26 cellular contexts compared by ENCODE assay signal in the genomic region with DNA sequence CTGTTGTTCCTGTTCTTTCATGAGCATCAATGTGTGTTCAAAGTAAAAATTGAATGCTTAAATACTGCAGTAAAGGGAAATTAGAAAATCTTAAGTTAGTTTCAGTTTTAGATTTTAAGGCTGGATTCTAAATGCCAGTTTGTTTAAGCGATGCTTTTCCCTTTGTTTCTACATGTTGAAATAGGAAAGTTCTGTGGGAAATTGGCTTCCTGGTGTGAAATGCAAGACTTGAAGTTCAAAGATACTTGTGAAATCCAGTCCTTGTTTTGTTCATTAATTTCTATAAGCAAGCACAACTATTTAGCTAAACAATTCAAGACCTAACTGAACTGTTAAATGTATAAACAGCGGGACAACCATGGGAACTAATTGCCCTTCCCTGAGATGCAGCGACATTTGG.
A peak's percentile ranks its signal among the peaks of the same experiment; 100 is the strongest.
DNase-seq lines count a peak whose midpoint lies in the region; ATAC-seq, FAIRE-seq and TF ChIP-seq lines count a peak whose summit lies in the region.
"Had no signal": no experiment of that assay in that cellular context is flagged by ENCODE, and none has a peak within 500 bp of the region (broad histone marks: within the 10 kb centered on the region; RNA-seq: fewer than 3 reads in every experiment).

No MANE protein-coding gene starts in this region.

- POLR2A ChIA-PET in naive thymus-derived CD8-positive, alpha-beta T cell (lab: Charles Lee): no interaction called here

- peaks cover 15% of the 10 kb centered on the region for H3K36me3 Mint-ChIP-seq in nephron (ENCODE audit: low read depth)
- peaks cover 0 to 10% (median 5%) of the 10 kb centered on the region in 3 donors for H3K36me3 Mint-ChIP-seq in naive thymus-derived CD8-positive, alpha-beta T cell

- H3K9me3 Mint-ChIP-seq in nephron: peaks cover 14% of the 10 kb centered on the region
- H3K9me3 Mint-ChIP-seq in naive thymus-derived CD8-positive, alpha-beta T cell: peaks cover 0 to 25% (median 14%) of the 10 kb centered on the region in 9 donors

- no peaks in the 10 kb centered on the region for H3K27me3 Mint-ChIP-seq in nephron (ENCODE audit: low read depth)
- H3K27me3 Mint-ChIP-seq in naive thymus-derived CD8-positive, alpha-beta T cell: no peaks in the 10 kb centered on the region
- H3K27me3 Mint-ChIP-seq: B cell had no signal

- intact Hi-C loops in posterior cingulate gyrus (cut with DNase I): no loop called here

- TF ChIP-seq CTCF in D721Med (IDR thresholded peaks at IDR 0.05; ENCODE audit: insufficient read depth, missing control alignments) (no peak), astrocyte of the spinal cord (IDR thresholded peaks at IDR 0.05; ENCODE audit: low read depth, low read length) (no peak), nephron (IDR thresholded peaks at IDR 0.05; ENCODE audit: unreplicated experiment in 3 of 3) (no peak)

- H3K4me1 Mint-ChIP-seq in nephron: peaks cover 28% of the 10 kb centered on the region
- no peaks in the 10 kb centered on the region for H3K4me1 Mint-ChIP-seq in naive thymus-derived CD8-positive, alpha-beta T cell
- H3K4me1 Mint-ChIP-seq: B cell had no signal

- in situ Hi-C loops in astrocyte of the spinal cord (cut with HindIII; ENCODE audit: low sequenced_read_pairs): no loop called here

- H3K4me3 ChIP-seq in astrocyte of the spinal cord (ENCODE audit: low read depth, low read length): no peak overlapping the region
- H3K4me3 ChIP-seq: GM12878, SJCRH30 had no signal

- DNase-seq in D721Med (ENCODE audit: insufficient read length, low spot score) (no peak), astrocyte of the spinal cord (ENCODE audit: low read depth, low spot score) (peak; percentile 32), fibroblast of peridontal ligament (ENCODE audit: extremely low read depth) (peak; percentile 60), posterior cingulate gyrus (no peak), GM19240 (ENCODE audit: insufficient read length, low spot score) (no peak)
- DNase-seq in naive thymus-derived CD8-positive, alpha-beta T cell: no peak
- DNase-seq: Caco-2; CD8-positive, alpha-beta T cell; DMS 273 treated with DMSO at 0.1 percent for 48 hours; DMS79; GDM1; Karpas-422; NCI-H1092; NCI-H1417 treated with DMSO at 0.1 percent for 48 hours; NCI-H1694 treated with DMSO at 0.1 percent for 48 hours; NCI-H2081 treated with DMSO at 0.1 percent for 48 hours; NCI-H2171; NCI-H345; NCI-H748 treated with DMSO at 0.1 percent for 48 hours had no signal

- FAIRE-seq in D721Med (lab: Jason Lieb, UNC): peak; percentile 53
- FAIRE-seq: GM12878, H1 had no signal

- H3K27ac Mint-ChIP-seq in nephron: peak overlapping the region; percentile 42 to 87 (median 80)
- H3K27ac Mint-ChIP-seq in naive thymus-derived CD8-positive, alpha-beta T cell: no peak overlapping the region
- H3K27ac Mint-ChIP-seq: B cell; CD8-positive, alpha-beta T cell had no signal

- ATAC-seq in naive thymus-derived CD8-positive, alpha-beta T cell: no peak
- no peak for ATAC-seq in HG02798 (IDR thresholded peaks at IDR 0.05; ENCODE audit: poor library complexity, unreplicated experiment)
- ATAC-seq: CD8-positive, alpha-beta T cell; GM12878; Right ventricle myocardium inferior had no signal

- H3K4me3 Mint-ChIP-seq in nephron: no peak overlapping the region
- no peak overlapping the region for H3K4me3 Mint-ChIP-seq in naive thymus-derived CD8-positive, alpha-beta T cell
- H3K4me3 Mint-ChIP-seq: B cell; CD8-positive, alpha-beta T cell had no signal

Comparison
In these comparisons a context has a peak if more than half of its experiments do, and no peak if none do; other contexts are left out.
1. DNase-seq: peak in astrocyte of the spinal cord (single experiment) and fibroblast of peridontal ligament (single experiment); none in D721Med (single experiment), posterior cingulate gyrus (0 of 10), GM19240 (single experiment) and naive thymus-derived CD8-positive, alpha-beta T cell (0 of 10).
2. H3K27ac Mint-ChIP-seq: peak in nephron (3 of 3); none in naive thymus-derived CD8-positive, alpha-beta T cell (0 of 10).